Comparison of ENCODE assay signal across 8 cellular contexts in the genomic region with DNA sequence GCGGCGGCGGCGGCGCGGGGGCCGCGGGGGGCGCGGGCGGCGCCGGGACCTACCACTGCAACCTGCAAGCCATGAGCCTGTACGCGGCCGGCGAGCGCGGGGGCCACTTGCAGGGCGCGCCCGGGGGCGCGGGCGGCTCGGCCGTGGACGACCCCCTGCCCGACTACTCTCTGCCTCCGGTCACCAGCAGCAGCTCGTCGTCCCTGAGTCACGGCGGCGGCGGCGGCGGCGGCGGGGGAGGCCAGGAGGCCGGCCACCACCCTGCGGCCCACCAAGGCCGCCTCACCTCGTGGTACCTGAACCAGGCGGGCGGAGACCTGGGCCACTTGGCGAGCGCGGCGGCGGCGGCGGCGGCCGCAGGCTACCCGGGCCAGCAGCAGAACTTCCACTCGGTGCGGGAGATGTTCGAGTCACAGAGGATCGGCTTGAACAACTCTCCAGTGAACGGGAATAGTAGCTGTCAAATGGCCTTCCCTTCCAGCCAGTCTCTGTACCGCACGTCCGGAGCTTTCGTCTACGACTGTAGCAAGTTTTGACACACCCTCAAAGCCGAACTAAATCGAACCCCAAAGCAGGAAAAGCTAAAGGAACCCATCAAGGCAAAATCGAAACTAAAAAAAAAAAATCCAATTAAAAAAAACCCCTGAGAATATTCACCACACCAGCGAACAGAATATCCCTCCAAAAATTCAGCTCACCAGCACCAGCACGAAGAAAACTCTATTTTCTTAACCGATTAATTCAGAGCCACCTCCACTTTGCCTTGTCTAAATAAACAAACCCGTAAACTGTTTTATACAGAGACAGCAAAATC. TPM values are rescaled to one million over a fixed set of nuclear protein-coding genes. Genes with fewer than 3 reads are reported as not detected.
A peak's percentile ranks its signal among the peaks of the same experiment; 100 is the strongest.
DNase-seq lines count a peak whose midpoint lies in the region; ATAC-seq and TF ChIP-seq lines count a peak whose summit lies in the region.

No MANE protein-coding gene starts in this region.

- TF ChIP-seq POLR2A in body of pancreas (IDR thresholded peaks at IDR 0.05) (no peak), vagina (IDR thresholded peaks at IDR 0.05) (no peak)

- H3K36me3 ChIP-seq in body of pancreas (replicated peaks in 1 of 2; ENCODE audit: insufficient read depth in 1 of 2, low read depth in 2 of 2) (no peaks in the 10 kb centered on the region), lung (ENCODE audit: control insufficient read depth in 2 of 2, insufficient read depth in 2 of 2, low read length in 2 of 2) (no peaks in the 10 kb centered on the region), vagina (no peaks in the 10 kb centered on the region)

- H3K4me1 ChIP-seq in body of pancreas (peaks cover 64% of the 10 kb centered on the region), lung (ENCODE audit: control insufficient read depth in 2 of 2, insufficient read depth in 2 of 2, low read length in 2 of 2) (peaks cover 7 to 31% of the 10 kb centered on the region in 2 donors), vagina (peaks cover 48% of the 10 kb centered on the region)

- intact Hi-C loops in body of pancreas (cut with DNase I) (loop anchor here (5.0 kb wide), 1 partner anchor 491 kb away; no protein-coding TSS in a partner anchor), vagina (cut with DNase I) (loop anchor here (5.0 to 10.0 kb wide), 2 partner anchors 303 to 491 kb away; no protein-coding TSS in a partner anchor)

- H3K4me3 ChIP-seq in body of pancreas: peak overlapping the region in 1 of 2 donors; percentile 1
- H3K4me3 ChIP-seq in lung: peak overlapping the region; percentile 56
- peak overlapping the region; percentile 59 to 72 for H3K4me3 ChIP-seq in vagina

- TF ChIP-seq CTCF in body of pancreas (IDR thresholded peaks at IDR 0.05) (no peak), lung (IDR thresholded peaks at IDR 0.05; ENCODE audit: control extremely low read depth, extremely low read depth) (no peak), vagina (IDR thresholded peaks at IDR 0.05) (no peak)

- H3K27me3 ChIP-seq in body of pancreas: peaks cover 0 to 42% of the 10 kb centered on the region in 2 donors
- H3K27me3 ChIP-seq in lung (ENCODE audit: control insufficient read depth, insufficient read depth): peaks cover 3% of the 10 kb centered on the region
- H3K27me3 ChIP-seq in vagina: peaks cover 27% of the 10 kb centered on the region

- ATAC-seq in body of pancreas (peak; percentile 0), lung (ENCODE audit: insufficient read depth, low FRiP score) (no peak), GM19395 (IDR thresholded peaks at IDR 0.05; ENCODE audit: unreplicated experiment) (no peak)

- H3K27ac ChIP-seq in body of pancreas (peak overlapping the region in 2 of 4 donors; percentile 48 to 87), lung (ENCODE audit: low read depth in 1 of 2, low read length in 1 of 2) (peak overlapping the region; percentile 21 to 24), vagina (peak overlapping the region; percentile 39)

- DNase-seq in DMS114 treated with DMSO at 0.1 percent for 48 hours (lab: John Stamatoyannopoulos, UW; ENCODE audit: unreplicated experiment) (peak; percentile 37), LHCN-M2 (ENCODE audit: low read depth) (peak; percentile 34), body of pancreas (peak in 2 of 4 donors; percentile 34 to 58), lung (ENCODE audit: low spot score) (no peak), vagina (ENCODE audit: extremely low spot score in 2 of 2) (no peak), nucleus accumbens (lab: John Stamatoyannopoulos, UW) (no peak)
- no peak for DNase-seq in activated CD8-positive, alpha-beta memory T cell treated with anti-CD3 and anti-CD28 coated beads for 24 hours

- 8 to 13% methylated on average over 16 to 50 of the region's 73 CpGs for WGBS in body of pancreas, 2 donors
- WGBS in lung, 2 donors: 2 to 6% methylated on average over 60 to 73 of the region's 73 CpGs

- H3K9me3 ChIP-seq in body of pancreas (no peaks in the 10 kb centered on the region), lung (ENCODE audit: control insufficient read depth in 2 of 2, insufficient read depth in 1 of 2, low read length in 1 of 2) (peaks cover 0 to 7% of the 10 kb centered on the region in 2 donors), vagina (no peaks in the 10 kb centered on the region)

RNA-seq across cellular contexts. Expression of gene FOXC1, which starts 2.1 kb away (rescaled TPM):
- total RNA-seq in LHCN-M2 (2014; rRNA removed) (1.8 and 2.1 TPM in 2 replicates), body of pancreas (1 to 10 TPM; 2.0 to 3.6 TPM), lung (1 to 10 TPM; 2.7 to 6.2 TPM), vagina (9.8 TPM)
- 1.1 TPM for polyA plus RNA-seq in LHCN-M2 (2012)
- polyA plus RNA-seq in lung: 1 to 10 TPM; 1.4 to 2.2 TPM

Comparison
In these comparisons a context has a peak if more than half of its experiments do, and no peak if none do; other contexts are left out.
1. DNase-seq: peak in DMS114 treated with DMSO at 0.1 percent for 48 hours (single experiment) and LHCN-M2 (single experiment); none in lung (single experiment), vagina (0 of 2), nucleus accumbens (0 of 56) and activated CD8-positive, alpha-beta memory T cell treated with anti-CD3 and anti-CD28 coated beads for 24 hours (single experiment).